ENCODE assay signal across 7 cellular contexts in genomic region chr1:43206721-43207228, GRCh38. TPM values are rescaled to one million over a fixed set of nuclear protein-coding genes. Genes with fewer than 3 reads are reported as not detected.
DNase-seq lines count a peak whose midpoint lies in the region; FAIRE-seq and TF ChIP-seq lines count a peak whose summit lies in the region.

No MANE protein-coding gene starts in this region.

- FAIRE-seq in HTR-8/SVneo (lab: Jason Lieb, UNC) = peak; percentile 58

- H3K27ac Mint-ChIP-seq in type B pancreatic cell = peak overlapping the region; percentile 97

- peaks cover 14% of the 10 kb centered on the region for H3K9me3 Mint-ChIP-seq in type B pancreatic cell

- peaks cover 14% of the 10 kb centered on the region for H3K4me1 Mint-ChIP-seq in type B pancreatic cell (ENCODE audit: unreplicated experiment)

- H3K4me3 Mint-ChIP-seq in type B pancreatic cell = peak overlapping the region; percentile 73

- H3K36me3 Mint-ChIP-seq in type B pancreatic cell = peaks cover 5% of the 10 kb centered on the region

- TF ChIP-seq CTCF in type B pancreatic cell (conservative IDR thresholded peaks at IDR 0.05) = no peak

- H3K27me3 Mint-ChIP-seq in type B pancreatic cell = no peaks in the 10 kb centered on the region

- DNase-seq in HTR-8/SVneo (ENCODE audit: insufficient read length, low spot score) (peak; percentile 76), astrocyte of the hippocampus (ENCODE audit: low read depth, low spot score) (peak; percentile 91), iPS-NIHi7 (ENCODE audit: extremely low spot score) (peak; percentile 88), type B pancreatic cell (ENCODE audit: extremely low spot score, unreplicated experiment) (no peak), HuH-7.5 (ENCODE audit: low spot score) (no peak), activated gamma-delta T cell (lab: John Stamatoyannopoulos, UW) (no peak)
- DNase-seq in activated CD4-positive, alpha-beta T cell treated with anti-CD3 and anti-CD28 coated beads, Interleukin-2, amount 50 U/mL, for 48 hours = no peak

RNA-seq across cellular contexts. Expression of gene CFAP57, which starts 34.6 kb away (rescaled TPM):
- total RNA-seq in type B pancreatic cell (ENCODE audit: low replicate concordance) = 0.74 and 1.8 TPM in 2 replicates

RNA-seq across cellular contexts. Expression of gene EBNA1BP2, which starts 34.7 kb away (rescaled TPM):
- 57.2 and 68.3 TPM in 2 replicates for total RNA-seq in type B pancreatic cell (ENCODE audit: low replicate concordance)

Comparison
In these comparisons a context has a peak if more than half of its experiments do, and no peak if none do; other contexts are left out.
1. DNase-seq: peak in HTR-8/SVneo (single experiment), astrocyte of the hippocampus (single experiment) and iPS-NIHi7 (single experiment); none in type B pancreatic cell (single experiment), HuH-7.5 (single experiment), activated CD4-positive, alpha-beta T cell treated with anti-CD3 and anti-CD28 coated beads, Interleukin-2, amount 50 U/mL, for 48 hours (0 of 2) and activated gamma-delta T cell (single experiment).